8 cellular contexts compared by ENCODE assay signal in the genomic region with DNA sequence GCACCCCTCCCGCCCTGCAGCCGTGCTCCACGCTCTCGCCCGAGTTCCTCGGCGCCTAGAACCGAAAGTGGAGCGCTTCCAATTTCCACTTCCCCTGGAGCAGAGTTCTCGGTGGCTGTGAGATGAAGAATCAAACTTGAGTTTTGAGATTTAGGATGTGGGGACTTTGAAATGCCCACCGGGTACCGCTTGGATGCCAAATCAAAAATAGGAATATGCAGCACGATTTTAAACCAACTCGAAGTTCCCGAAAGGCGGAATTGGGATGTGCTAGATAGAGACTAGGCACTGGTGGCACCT. TPM values are rescaled to one million over a fixed set of nuclear protein-coding genes. Genes with fewer than 3 reads are reported as not detected.
DNase-seq lines count a peak whose midpoint lies in the region; ATAC-seq and TF ChIP-seq lines count a peak whose summit lies in the region.

No MANE protein-coding gene starts in this region.

- H3K9me3 ChIP-seq in cardiac muscle cell (ENCODE audit: low read depth) (no peaks in the 10 kb centered on the region), stomach smooth muscle (ENCODE audit: control insufficient read depth in 2 of 2, low read length in 2 of 2) (no peaks in the 10 kb centered on the region)

- H3K4me3 ChIP-seq in cardiac muscle cell (peak overlapping the region; percentile 61), stomach smooth muscle (ENCODE audit: low read length in 2 of 2) (peak overlapping the region; percentile 69 to 90)

- peak overlapping the region; percentile 96 for H3K27ac Mint-ChIP-seq in activated naive CD8-positive, alpha-beta T cell treated with anti-CD3 and anti-CD28 coated beads, Interleukin-2, amount 50 U/mL, for 24 hours
- peak overlapping the region; percentile 77 to 94 (median 84) for H3K27ac Mint-ChIP-seq in immature natural killer cell

- peaks cover 54% of the 10 kb centered on the region for H3K4me1 Mint-ChIP-seq in activated naive CD8-positive, alpha-beta T cell treated with anti-CD3 and anti-CD28 coated beads, Interleukin-2, amount 50 U/mL, for 24 hours
- H3K4me1 Mint-ChIP-seq in immature natural killer cell = peaks cover 29 to 47% of the 10 kb centered on the region in 2 donors

- no peaks in the 10 kb centered on the region for H3K9me3 Mint-ChIP-seq in activated naive CD8-positive, alpha-beta T cell treated with anti-CD3 and anti-CD28 coated beads, Interleukin-2, amount 50 U/mL, for 24 hours
- no peaks in the 10 kb centered on the region for H3K9me3 Mint-ChIP-seq in immature natural killer cell

- H3K36me3 ChIP-seq in cardiac muscle cell (no peaks in the 10 kb centered on the region), stomach smooth muscle (ENCODE audit: control insufficient read depth in 2 of 2, insufficient read depth in 2 of 2, low read length in 2 of 2) (no peaks in the 10 kb centered on the region)

- H3K27me3 ChIP-seq in cardiac muscle cell (no peaks in the 10 kb centered on the region), stomach smooth muscle (ENCODE audit: control insufficient read depth in 1 of 2, insufficient read depth in 2 of 2, low read length in 2 of 2) (no peaks in the 10 kb centered on the region)

- H3K9ac ChIP-seq in stomach smooth muscle (ENCODE audit: low read length in 2 of 2) = peak overlapping the region; percentile 84

- H3K27me3 Mint-ChIP-seq in activated naive CD8-positive, alpha-beta T cell treated with anti-CD3 and anti-CD28 coated beads, Interleukin-2, amount 50 U/mL, for 24 hours = peaks cover 3% of the 10 kb centered on the region
- peaks cover 4 to 6% (median 5%) of the 10 kb centered on the region in 3 donors for H3K27me3 Mint-ChIP-seq in immature natural killer cell (ENCODE audit: low read depth in 3 of 3)

- DNase-seq in cardiac muscle cell (ENCODE audit: low read depth in 1 of 2, low spot score in 1 of 2) (no peak), left cardiac atrium (no peak), immature natural killer cell (no peak), erythroblast (lab: John Stamatoyannopoulos, UW) (no peak), HT-29 (ENCODE audit: low spot score) (no peak)
- DNase-seq in activated naive CD8-positive, alpha-beta T cell treated with anti-CD3 and anti-CD28 coated beads, Interleukin-2, amount 50 U/mL, for 24 hours = no peak

- TF ChIP-seq CTCF in cardiac muscle cell (IDR thresholded peaks at IDR 0.05; ENCODE audit: low read depth, low read length) = no peak

- intact Hi-C loops in left cardiac atrium (cut with DNase I) = no loop called here

- peaks cover 4% of the 10 kb centered on the region for H3K4me1 ChIP-seq in cardiac muscle cell (ENCODE audit: low read depth)
- peaks cover 18% of the 10 kb centered on the region for H3K4me1 ChIP-seq in stomach smooth muscle (ENCODE audit: control insufficient read depth, insufficient read depth, low read length)

- H3K36me3 Mint-ChIP-seq in activated naive CD8-positive, alpha-beta T cell treated with anti-CD3 and anti-CD28 coated beads, Interleukin-2, amount 50 U/mL, for 24 hours (ENCODE audit: low read depth) = peaks cover 38% of the 10 kb centered on the region
- peaks cover 0 to 7% (median 0%) of the 10 kb centered on the region in 3 donors for H3K36me3 Mint-ChIP-seq in immature natural killer cell

- no peak for TF ChIP-seq POLR2A in erythroblast (IDR thresholded peaks at IDR 0.05; ENCODE audit: low read length)

- peak overlapping the region; percentile 78 for H3K27ac ChIP-seq in cardiac muscle cell
- peak overlapping the region; percentile 91 for H3K27ac ChIP-seq in stomach smooth muscle (ENCODE audit: low read length)

- peak overlapping the region; percentile 93 for H3K4me3 Mint-ChIP-seq in activated naive CD8-positive, alpha-beta T cell treated with anti-CD3 and anti-CD28 coated beads, Interleukin-2, amount 50 U/mL, for 24 hours
- H3K4me3 Mint-ChIP-seq in immature natural killer cell = peak overlapping the region; percentile 89 to 92 (median 91)

- no peak for ATAC-seq in left cardiac atrium
- ATAC-seq in activated naive CD8-positive, alpha-beta T cell treated with anti-CD3 and anti-CD28 coated beads, Interleukin-2, amount 50 U/mL, for 24 hours = no peak
- ATAC-seq in GM19035 (IDR thresholded peaks at IDR 0.05; ENCODE audit: unreplicated experiment) = no peak

RNA-seq across cellular contexts. Expression of gene POLA2, which starts 0.6 kb away (rescaled TPM):
- total RNA-seq in cardiac muscle cell = 20.3 and 21.2 TPM in 2 replicates
- polyA plus RNA-seq in cardiac muscle cell = 20.3 and 31.7 TPM in 2 replicates
- 1 to 10 TPM; 5.3 to 7.3 TPM for total RNA-seq in left cardiac atrium
- 10 to 100 TPM; 10.1 to 11.8 (median 11.8) TPM for polyA plus RNA-seq in immature natural killer cell
- total RNA-seq in HT-29 (2014; rRNA removed; shearing (Covaris generic)) = 24.8 and 27.5 TPM in 2 replicates

RNA-seq across cellular contexts. Expression of gene CDC42EP2, which starts 52.3 kb away (rescaled TPM):
- total RNA-seq in cardiac muscle cell (1.1 and 2.1 TPM in 2 replicates), left cardiac atrium (10 to 100 TPM; 21.7 to 28.9 TPM)
- polyA plus RNA-seq in cardiac muscle cell (0.26 and 1.5 TPM in 2 replicates), immature natural killer cell (not detected)
- total RNA-seq in HT-29 (2014; rRNA removed; shearing (Covaris generic)) = 30.9 and 36.5 TPM in 2 replicates
